ENCODE assay signal across 16 cellular contexts in genomic region chr10:25105753-25106260, GRCh38.
DNase-seq lines count a peak whose midpoint lies in the region; ATAC-seq and TF ChIP-seq lines count a peak whose summit lies in the region.
"Had no signal": no experiment of that assay in that cellular context is flagged by ENCODE, and none has a peak within 500 bp of the region (broad histone marks: within the 10 kb centered on the region; RNA-seq: fewer than 3 reads in every experiment).

No MANE protein-coding gene starts in this region.

- H3K27ac ChIP-seq in GM23338 (ENCODE audit: low read depth), result no peak overlapping the region
- H3K27ac ChIP-seq in iPS-20b (ENCODE audit: low read length), result no peak overlapping the region
- H3K27ac ChIP-seq in smooth muscle cell (ENCODE audit: low read depth), result no peak overlapping the region
- H3K27ac ChIP-seq: BLaER1 treated with 17β-estradiol and CSF1 and Interleukin-3, amounts not matched to agents 10 nM and 100 nM had no signal

- DNase-seq in GM23338 (ENCODE audit: low spot score) (no peak), HEK293T (ENCODE audit: extremely low spot score) (no peak), WTC11 (ENCODE audit: low spot score) (no peak), smooth muscle cell (lab: John Stamatoyannopoulos, UW; ENCODE audit: unreplicated experiment) (no peak)
- no peak for DNase-seq in activated CD4-positive, alpha-beta memory T cell treated with anti-CD3 and anti-CD28 coated beads for 36 hours
- DNase-seq: Calu3; CD8-positive, alpha-beta T cell; DMS79 treated with DMSO at 0.1 percent for 48 hours; GF-D8; IMR-90 had no signal

- H3K27ac Mint-ChIP-seq in GM23338 (no peak overlapping the region), WTC11 (no peak overlapping the region)
- H3K27ac Mint-ChIP-seq in activated CD4-positive, alpha-beta memory T cell treated with anti-CD3 and anti-CD28 coated beads for 36 hours, result no peak overlapping the region
- H3K27ac Mint-ChIP-seq: B cell; CD8-positive, alpha-beta T cell had no signal

- no peak overlapping the region for H2AFZ ChIP-seq in GM23338
- H2AFZ ChIP-seq in smooth muscle cell (ENCODE audit: low read depth), result no peak overlapping the region

- H3K4me2 ChIP-seq in GM23338 (peak overlapping the region; percentile 56), smooth muscle cell (no peak overlapping the region)
- H3K4me2 ChIP-seq: BLaER1 treated with 17β-estradiol and CSF1 and Interleukin-3, amounts not matched to agents 10 nM and 100 nM had no signal

- H3K4me3 Mint-ChIP-seq in GM23338 (no peak overlapping the region), WTC11 (no peak overlapping the region)
- no peak overlapping the region for H3K4me3 Mint-ChIP-seq in activated CD4-positive, alpha-beta memory T cell treated with anti-CD3 and anti-CD28 coated beads for 36 hours
- H3K4me3 Mint-ChIP-seq: B cell; CD8-positive, alpha-beta T cell had no signal

- no peaks in the 10 kb centered on the region for H3K36me3 Mint-ChIP-seq in GM23338 (ENCODE audit: low read depth)
- no peaks in the 10 kb centered on the region for H3K36me3 Mint-ChIP-seq in WTC11
- no peaks in the 10 kb centered on the region for H3K36me3 Mint-ChIP-seq in activated CD4-positive, alpha-beta memory T cell treated with anti-CD3 and anti-CD28 coated beads for 36 hours
- H3K36me3 Mint-ChIP-seq: CD8-positive, alpha-beta T cell had no signal

- no peaks in the 10 kb centered on the region for H3K9me3 ChIP-seq in iPS-20b (ENCODE audit: insufficient read depth, low read depth, low read length)
- no peaks in the 10 kb centered on the region for H3K9me3 ChIP-seq in smooth muscle cell (replicated peaks; ENCODE audit: low read depth)
- H3K9me3 ChIP-seq: BLaER1 treated with 17β-estradiol and CSF1 and Interleukin-3, amounts not matched to agents 10 nM and 100 nM had no signal

- ATAC-seq in GM23338, result peak; percentile 34; the same call in 2 of the 3 replicates
- ATAC-seq in WTC11, result no peak
- ATAC-seq in HG03095 (IDR thresholded peaks at IDR 0.05; ENCODE audit: unreplicated experiment), result no peak
- ATAC-seq: CD8-positive, alpha-beta T cell; HCT116; K562 had no signal

- H3K27me3 Mint-ChIP-seq in GM23338 (ENCODE audit: insufficient read depth, low read depth, poor library complexity) (peaks cover 6% of the 10 kb centered on the region), WTC11 (ENCODE audit: low read depth) (peaks cover 31% of the 10 kb centered on the region)
- H3K27me3 Mint-ChIP-seq in activated CD4-positive, alpha-beta memory T cell treated with anti-CD3 and anti-CD28 coated beads for 36 hours, result peaks cover 5% of the 10 kb centered on the region

- H3K27me3 ChIP-seq in GM23338 (ENCODE audit: insufficient read depth) (no peaks in the 10 kb centered on the region), iPS-20b (ENCODE audit: insufficient read depth, low read length) (no peaks in the 10 kb centered on the region), smooth muscle cell (ENCODE audit: low read depth) (no peaks in the 10 kb centered on the region)
- H3K27me3 ChIP-seq: BLaER1 treated with 17β-estradiol and CSF1 and Interleukin-3, amounts not matched to agents 10 nM and 100 nM had no signal

- no peak for TF ChIP-seq CTCF in GM23338 (conservative IDR thresholded peaks at IDR 0.05; ENCODE audit: low read depth in 2 of 2)
- no peak for TF ChIP-seq CTCF in WTC11 (IDR thresholded peaks at IDR 0.05)
- no peak for TF ChIP-seq CTCF in smooth muscle cell (IDR thresholded peaks at IDR 0.05; ENCODE audit: borderline replicate concordance, insufficient read depth, poor library complexity, severe bottlenecking)

- H4K20me1 ChIP-seq in GM23338 (replicated peaks; ENCODE audit: insufficient read depth) (no peaks in the 10 kb centered on the region), smooth muscle cell (ENCODE audit: low read depth) (no peaks in the 10 kb centered on the region)
- H4K20me1 ChIP-seq: BLaER1 treated with 17β-estradiol and CSF1 and Interleukin-3, amounts not matched to agents 10 nM and 100 nM had no signal

- no peaks in the 10 kb centered on the region; the same call in 1 of the 2 replicates for H3K9me2 ChIP-seq in GM23338 (ENCODE audit: insufficient read depth)

- no peaks in the 10 kb centered on the region for H3K9me3 Mint-ChIP-seq in GM23338
- peaks cover 5% of the 10 kb centered on the region for H3K9me3 Mint-ChIP-seq in WTC11
- H3K9me3 Mint-ChIP-seq in activated CD4-positive, alpha-beta memory T cell treated with anti-CD3 and anti-CD28 coated beads for 36 hours, result no peaks in the 10 kb centered on the region
- H3K9me3 Mint-ChIP-seq: CD8-positive, alpha-beta T cell had no signal

- H3K79me2 ChIP-seq in GM23338 (replicated peaks; ENCODE audit: insufficient read depth), result no peaks in the 10 kb centered on the region
- H3K79me2 ChIP-seq in smooth muscle cell (ENCODE audit: low read depth), result no peaks in the 10 kb centered on the region

- H3K4me1 Mint-ChIP-seq in GM23338, result peaks cover 52% of the 10 kb centered on the region
- H3K4me1 Mint-ChIP-seq in WTC11, result peaks cover 57% of the 10 kb centered on the region
- no peaks in the 10 kb centered on the region for H3K4me1 Mint-ChIP-seq in activated CD4-positive, alpha-beta memory T cell treated with anti-CD3 and anti-CD28 coated beads for 36 hours (ENCODE audit: low read depth)
- H3K4me1 Mint-ChIP-seq: B cell had no signal

- POLR2A ChIA-PET in HEK293T (lab: Yijun Ruan, JAX) (no interaction called here), WTC11 (lab: Charles Lee) (no interaction called here)
- POLR2A ChIA-PET in activated CD4-positive, alpha-beta memory T cell treated with anti-CD3 and anti-CD28 coated beads for 36 hours (lab: Charles Lee), result no interaction called here

- H3K4me1 ChIP-seq in GM23338 (ENCODE audit: insufficient read depth) (peaks cover 38% of the 10 kb centered on the region), iPS-20b (ENCODE audit: insufficient read depth, low read length) (peaks cover 38% of the 10 kb centered on the region), smooth muscle cell (ENCODE audit: low read depth) (no peaks in the 10 kb centered on the region)
- H3K4me1 ChIP-seq: BLaER1 treated with 17β-estradiol and CSF1 and Interleukin-3, amounts not matched to agents 10 nM and 100 nM had no signal

- H3F3A ChIP-seq in GM23338 (replicated peaks; ENCODE audit: low read depth) (no peaks in the 10 kb centered on the region), smooth muscle cell (ENCODE audit: low read depth) (no peaks in the 10 kb centered on the region)

- H3K9ac ChIP-seq in iPS-20b (ENCODE audit: low read depth, low read length), result no peak overlapping the region
- H3K9ac ChIP-seq in smooth muscle cell (ENCODE audit: low read depth), result no peak overlapping the region
- H3K9ac ChIP-seq: BLaER1 treated with 17β-estradiol and CSF1 and Interleukin-3, amounts not matched to agents 10 nM and 100 nM had no signal

- CTCF ChIA-PET in HEK293T (lab: Yijun Ruan, JAX), result interaction anchor here (0.6 kb wide), 1 partner anchor 35 kb away, joined by 6 read pairs; no protein-coding TSS in a partner anchor
- CTCF ChIA-PET in WTC11 (lab: Charles Lee), result interaction anchor here (0.6 kb wide), 1 partner anchor 10 kb away, joined by 3 read pairs; no protein-coding TSS in a partner anchor
- CTCF ChIA-PET in activated CD4-positive, alpha-beta memory T cell treated with anti-CD3 and anti-CD28 coated beads for 36 hours (lab: Charles Lee), result interaction anchor here (0.6 to 0.9 kb wide), 2 partner anchors 24 to 116 kb away, joined by 3 read pairs; no protein-coding TSS in a partner anchor

- no peaks in the 10 kb centered on the region for H3K36me3 ChIP-seq in GM23338 (ENCODE audit: insufficient read depth)
- H3K36me3 ChIP-seq in iPS-20b (ENCODE audit: insufficient read depth, low read depth, low read length), result no peaks in the 10 kb centered on the region
- no peaks in the 10 kb centered on the region for H3K36me3 ChIP-seq in smooth muscle cell (ENCODE audit: low read depth)
- H3K36me3 ChIP-seq: BLaER1 treated with 17β-estradiol and CSF1 and Interleukin-3, amounts not matched to agents 10 nM and 100 nM had no signal

- 53% methylated on average over 5 of the region's 5 CpGs for WGBS in smooth muscle cell (ENCODE audit: low lambda C conversion rate)

- H3K4me3 ChIP-seq in GM23338 (0 out of 2 replicates have a peak overlapping the region, but pooled peaks have one; percentile 11), iPS-20b (ENCODE audit: low read length) (0 out of 2 replicates have a peak overlapping the region, but pooled peaks have one; percentile 17), smooth muscle cell (no peak overlapping the region)
- H3K4me3 ChIP-seq: BLaER1 treated with 17β-estradiol and CSF1 and Interleukin-3, amounts not matched to agents 10 nM and 100 nM; K562 had no signal

- intact Hi-C loops in activated CD4-positive, alpha-beta memory T cell treated with anti-CD3 and anti-CD28 coated beads for 36 hours (cut with micrococcal nuclease), result no loop called here

TF ChIP-seq in GM23338, 12 proteins besides CTCF, POLR2A, EP300 and RAD21:
- TF ChIP-seq NANOG (IDR thresholded peaks at IDR 0.05; ENCODE audit: borderline replicate concordance), result peak; percentile 42; the same call in 1 of the 2 replicates
- TF ChIP-seq EZH2 (IDR thresholded peaks at IDR 0.05; ENCODE audit: low read depth, unreplicated experiment), result no peak

TF ChIP-seq in HEK293T, 16 proteins besides CTCF, POLR2A, EP300 and RAD21:
- TF ChIP-seq ELF4 (IDR thresholded peaks at IDR 0.05), result no peak
- TF ChIP-seq PKNOX1 (IDR thresholded peaks at IDR 0.05), result peak; percentile 46

TF ChIP-seq in WTC11, 78 proteins besides CTCF, POLR2A, EP300 and RAD21:
- TF ChIP-seq FOXP4 (CRISPR knock-in tag; IDR thresholded peaks at IDR 0.05), result peak; percentile 33; the same call in 1 of the 2 replicates
- no peak for TF ChIP-seq E2F5 (CRISPR knock-in tag; IDR thresholded peaks at IDR 0.05)
